Comparison of ENCODE assay signal across 8 cellular contexts in genomic region chrX:154013614-154014360, GRCh38. TPM values are rescaled to one million over a fixed set of nuclear protein-coding genes. Genes with fewer than 3 reads are reported as not detected.
DNase-seq lines count a peak whose midpoint lies in the region; ATAC-seq, FAIRE-seq and TF ChIP-seq lines count a peak whose summit lies in the region.

No MANE protein-coding gene starts in this region.

- ATAC-seq in left lobe of liver (peak; percentile 77), GM21423 (IDR thresholded peaks at IDR 0.05; ENCODE audit: unreplicated experiment) (no peak)

- 29 to 44% (median 37%) methylated on average over 15 to 20 of the region's 20 CpGs for WGBS in stomach, 5 donors

- DNase-seq in D721Med (ENCODE audit: insufficient read length, low spot score), result peak; percentile 69
- DNase-seq in HFFc6, result no peak
- DNase-seq in T-helper 2 cell, result peak; percentile 19 to 59 (median 38)
- no peak for DNase-seq in bronchial epithelial cell (ENCODE audit: low read depth)
- DNase-seq in left lobe of liver (ENCODE audit: low spot score), result no peak
- peak; percentile 41 for DNase-seq in stomach
- DNase-seq in H54 (ENCODE audit: insufficient read length, low spot score), result no peak

- H3K27me3 ChIP-seq in bronchial epithelial cell (ENCODE audit: control insufficient read depth, insufficient read depth, low read length), result no peaks in the 10 kb centered on the region
- H3K27me3 ChIP-seq in stomach, result peaks cover 0 to 5% (median 0%) of the 10 kb centered on the region in 3 donors

- H3K9me3 ChIP-seq in stomach, result no peaks in the 10 kb centered on the region

- TF ChIP-seq POLR2A in stomach (IDR thresholded peaks at IDR 0.05), result no peak
- no peak for TF ChIP-seq POLR2A in H54 (IDR thresholded peaks at IDR 0.05; ENCODE audit: low read depth, low read length)

- H3K36me3 Mint-ChIP-seq in HFFc6 (ENCODE audit: low read depth), result no peaks in the 10 kb centered on the region

- no peaks in the 10 kb centered on the region; the same call in 1 of the 2 replicates for H3K27me3 Mint-ChIP-seq in HFFc6 (ENCODE audit: insufficient read depth)

- H3K4me3 Mint-ChIP-seq in HFFc6, result no peak overlapping the region

- H3K36me3 ChIP-seq in bronchial epithelial cell (ENCODE audit: control insufficient read depth, insufficient read depth, low read length) (peaks cover 18% of the 10 kb centered on the region), stomach (peaks cover 0 to 68% (median 39%) of the 10 kb centered on the region in 4 donors)

- H3K27ac ChIP-seq in stomach, result no peak overlapping the region

- no peak for FAIRE-seq in D721Med (lab: Jason Lieb, UNC)
- FAIRE-seq in bronchial epithelial cell (lab: Jason Lieb, UNC), result no peak
- no peak for FAIRE-seq in H54 (lab: Jason Lieb, UNC)

- no peaks in the 10 kb centered on the region for H3K4me1 Mint-ChIP-seq in HFFc6 (ENCODE audit: low read depth)

- peak; percentile 60 for TF ChIP-seq CTCF in D721Med (IDR thresholded peaks at IDR 0.05; ENCODE audit: insufficient read depth, missing control alignments)
- peak; percentile 91 for TF ChIP-seq CTCF in HFFc6 (IDR thresholded peaks at IDR 0.05)
- peak; percentile 83 for TF ChIP-seq CTCF in bronchial epithelial cell (IDR thresholded peaks at IDR 0.05; ENCODE audit: insufficient read depth, low read length, severe bottlenecking)
- TF ChIP-seq CTCF in stomach (IDR thresholded peaks at IDR 0.05), result peak in 6 of 7 experiments; percentile 28 to 92 (median 74)

- peaks cover 3 to 26% (median 19%) of the 10 kb centered on the region in 4 donors for H3K4me1 ChIP-seq in stomach

- no peak overlapping the region for H3K27ac Mint-ChIP-seq in HFFc6

- no peak for TF ChIP-seq EP300 in stomach (IDR thresholded peaks at IDR 0.05)

- no peaks in the 10 kb centered on the region for H3K9me3 Mint-ChIP-seq in HFFc6

- no peak overlapping the region for H3K4me3 ChIP-seq in bronchial epithelial cell (ENCODE audit: low read depth, low read length)
- no peak overlapping the region for H3K4me3 ChIP-seq in stomach

- intact Hi-C loops in stomach (cut with DNase I; ENCODE audit: low total_unique reads), result no loop called here

RNA-seq across cellular contexts. Expression of gene IRAK1, which starts 5.9 kb away (rescaled TPM):
- 100 to 1,000 TPM; 103 to 133 (median 120) TPM for total RNA-seq in HFFc6 (2021; fragmentation: NEBNext Ultra II Directional; extraction: Animal tissue kit (Norgen Biotek cat#: 25700))
- total RNA-seq in bronchial epithelial cell (114 and 119 TPM in 2 replicates), left lobe of liver (58.4 TPM), stomach (100 to 1,000 TPM in 2 of 5 donors, 10 to 100 TPM in 3; 25.5 to 211 (median 75.2) TPM)
- 10 to 100 TPM; 52.1 to 73.9 (median 59.1) TPM for polyA plus RNA-seq in stomach

RNA-seq across cellular contexts. Expression of gene TMEM187, which starts 41.2 kb away (rescaled TPM):
- total RNA-seq in HFFc6 (2021; fragmentation: NEBNext Ultra II Directional; extraction: Animal tissue kit (Norgen Biotek cat#: 25700)), result 1 to 10 TPM; 3.1 to 8.0 (median 5.7) TPM
- total RNA-seq in bronchial epithelial cell, result 4.0 and 5.3 TPM in 2 replicates
- 11.6 TPM for total RNA-seq in left lobe of liver
- 10 to 100 TPM in 1 of 5 donors, 1 to 10 TPM in 2, under 1 TPM in 1, not detected in 1; 0.89 to 16.2 (median 2.9) TPM for total RNA-seq in stomach
- polyA plus RNA-seq in stomach, result 1 to 10 TPM; 2.3 to 7.0 (median 6.3) TPM

RNA-seq across cellular contexts. Expression of gene HCFC1, which starts 42.2 kb away (rescaled TPM):
- 10 to 100 TPM; 52.1 to 62.1 (median 59.0) TPM for total RNA-seq in HFFc6 (2021; fragmentation: NEBNext Ultra II Directional; extraction: Animal tissue kit (Norgen Biotek cat#: 25700))
- 5.5 and 7.3 TPM in 2 replicates for total RNA-seq in bronchial epithelial cell
- total RNA-seq in left lobe of liver, result 17.2 TPM
- total RNA-seq in stomach, result 10 to 100 TPM; 13.2 to 61.6 (median 35.3) TPM
- polyA plus RNA-seq in stomach, result 10 to 100 TPM in 2 of 3 donors, 1 to 10 TPM in 1; 9.0 to 13.9 (median 12.6) TPM

Comparison
In these comparisons a context has a peak if more than half of its experiments do, and no peak if none do; other contexts are left out.
1. DNase-seq: peak in D721Med (single experiment), T-helper 2 cell (5 of 5) and stomach (single experiment); none in HFFc6 (single experiment), bronchial epithelial cell (single experiment), left lobe of liver (single experiment) and H54 (single experiment).
2. Peak in every context shown above with its lines, with median percentiles within 50 percentile points of each other: CTCF ChIP-seq.